In the genomic region with DNA sequence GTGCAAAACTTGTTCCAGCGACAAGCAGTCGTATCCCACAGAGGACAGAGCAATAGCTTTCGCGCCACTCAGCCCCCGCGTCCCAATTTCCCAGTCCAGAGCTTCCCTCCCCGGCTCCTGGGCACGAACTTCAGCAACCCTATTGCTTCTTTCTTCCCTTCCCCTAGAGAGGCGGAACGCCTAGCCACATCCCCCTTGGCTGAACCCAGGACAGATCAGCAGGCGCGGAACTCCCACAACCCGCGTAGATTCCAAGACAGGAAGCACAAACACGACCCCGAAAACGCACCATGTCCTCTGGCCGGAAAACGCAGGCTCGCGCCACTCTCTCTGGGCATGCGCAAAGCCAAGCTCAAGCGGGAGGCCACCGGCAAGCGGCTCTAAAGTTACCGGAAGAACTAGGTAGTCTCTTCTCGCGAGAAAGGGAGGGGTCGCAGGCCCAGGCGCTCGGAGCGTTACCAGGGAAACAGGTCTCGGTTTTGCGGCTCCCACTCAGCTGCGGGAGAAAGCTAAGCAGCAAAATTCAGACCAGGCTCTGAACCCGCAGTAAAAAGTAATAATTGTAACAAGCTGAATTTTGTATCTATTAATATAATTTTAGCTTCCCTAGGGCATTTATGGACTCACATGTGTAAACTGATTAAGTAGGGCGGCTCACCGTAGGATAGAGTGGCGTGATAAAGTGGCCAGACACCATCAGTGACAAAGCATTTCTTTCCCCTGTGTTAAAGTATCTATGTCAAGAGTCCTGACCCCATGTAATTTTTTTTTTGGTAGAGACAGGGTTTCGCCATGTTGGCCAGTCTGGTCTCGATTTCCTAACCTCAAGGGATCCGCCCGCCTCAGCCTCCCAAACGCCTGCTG, we compare ENCODE assay signal across 8 cellular contexts. TPM values are rescaled to one million over a fixed set of nuclear protein-coding genes. Genes with fewer than 3 reads are reported as not detected.
DNase-seq lines count a peak whose midpoint lies in the region; ATAC-seq and TF ChIP-seq lines count a peak whose summit lies in the region.

TMEM209 (minus strand) TSS at position 323 of the 864 bp plus-strand sequence; CDS start at position 292, 31 bp downstream.

- intact Hi-C loops in mammary epithelial cell (cut with micrococcal nuclease): loop anchor here (2.0 to 10.0 kb wide), 4 partner anchors 72 to 159 kb away; partner anchors contain the start of genes CPA4 and KLHDC10

- in situ Hi-C loops in ACHN (cut with HindIII; ENCODE audit: low pct_ligation_motif_present, low pct_unique_long_range_greater_than_20kb, low sequenced_read_pairs): no loop called here
- in situ Hi-C loops in mammary epithelial cell (cut with MboI; ENCODE audit: low sequenced_read_pairs in 2 of 2): no loop called here

- no peaks in the 10 kb centered on the region for H3K9me3 ChIP-seq in WERI-Rb-1 (ENCODE audit: severe bottlenecking)
- no peaks in the 10 kb centered on the region for H3K9me3 ChIP-seq in mammary epithelial cell (replicated peaks; ENCODE audit: insufficient read depth, low read length)
- no peaks in the 10 kb centered on the region for H3K9me3 ChIP-seq in iPS-20b (ENCODE audit: insufficient read depth, low read depth, low read length)

- H3K36me3 ChIP-seq in WERI-Rb-1 (peaks cover 30% of the 10 kb centered on the region), mammary epithelial cell (ENCODE audit: insufficient read depth, low read length) (peaks cover 23% of the 10 kb centered on the region), iPS-20b (ENCODE audit: insufficient read depth, low read depth, low read length) (peaks cover 36% of the 10 kb centered on the region)

- TSS peak; percentile 83 for BruUV-seq in mammary epithelial cell (replicated peaks; lab: Mats Ljungman, UMichigan)

- H3K4me1 ChIP-seq in mammary epithelial cell (ENCODE audit: insufficient read depth, low read length): peaks cover 8% of the 10 kb centered on the region
- no peaks in the 10 kb centered on the region; the same call in 1 of the 2 replicates for H3K4me1 ChIP-seq in iPS-20b (ENCODE audit: insufficient read depth, low read length)

- H3K9ac ChIP-seq in mammary epithelial cell (ENCODE audit: insufficient read depth, low read length): peak within 1 kb of the TSS; percentile 98
- H3K9ac ChIP-seq in iPS-20b (ENCODE audit: low read depth, low read length): peak within 1 kb of the TSS; percentile 96

- dilution Hi-C loops in mammary epithelial cell (cut with HindIII; ENCODE audit: low sequenced_read_pairs): no loop called here

- peak within 1 kb of the TSS; percentile 92 for H2AFZ ChIP-seq in mammary epithelial cell (ENCODE audit: low read depth, low read length)

- H3K79me2 ChIP-seq in mammary epithelial cell (ENCODE audit: insufficient read depth, low read length): peaks cover 20% of the 10 kb centered on the region

- DNase-seq in ACHN (peak; percentile 100), NCI-H2227 (lab: John Stamatoyannopoulos, UW; ENCODE audit: unreplicated experiment) (peak; percentile 100), WERI-Rb-1 (peak; percentile 98), mammary epithelial cell (peak; percentile 93)

- H3K27me3 ChIP-seq in WERI-Rb-1 (ENCODE audit: insufficient read depth, low read depth, severe bottlenecking) (no peaks in the 10 kb centered on the region), mammary epithelial cell (ENCODE audit: insufficient read depth, low read length) (no peaks in the 10 kb centered on the region), iPS-20b (ENCODE audit: insufficient read depth, low read length) (no peaks in the 10 kb centered on the region)

- H4K20me1 ChIP-seq in mammary epithelial cell (ENCODE audit: insufficient read depth, low read length): no peaks in the 10 kb centered on the region

- H3K4me3 ChIP-seq in WERI-Rb-1 (ENCODE audit: low read depth, low read length) (peak within 1 kb of the TSS; percentile 59), mammary epithelial cell (replicated peaks in 1 of 3; ENCODE audit: insufficient read depth in 1 of 3, low read depth in 2 of 3, low read length in 3 of 3) (peak within 1 kb of the TSS; percentile 91 to 94 (median 91)), iPS-20b (ENCODE audit: low read length) (peak within 1 kb of the TSS; percentile 89), skin epidermis (peak within 1 kb of the TSS; percentile 56 to 77 (median 69))

- peak within 1 kb of the TSS; percentile 82 for H3K4me2 ChIP-seq in mammary epithelial cell (ENCODE audit: insufficient read depth, low read depth, low read length)

- CTCF ChIA-PET in mammary epithelial cell (lab: Charles Lee; ENCODE audit: low non-redundant PET): interaction anchor here (0.6 kb wide), 1 partner anchor 99 kb away, joined by 3 read pairs; no protein-coding TSS in a partner anchor

- ATAC-seq in GM18873 (IDR thresholded peaks at IDR 0.05; ENCODE audit: low FRiP score, unreplicated experiment) (peak; percentile 92), HG03139 (IDR thresholded peaks at IDR 0.05; ENCODE audit: unreplicated experiment) (peak; percentile 96)

- TF ChIP-seq CTCF in WERI-Rb-1 (IDR thresholded peaks at IDR 0.05; ENCODE audit: low read depth, low read length) (no peak), mammary epithelial cell (conservative IDR thresholded peaks at IDR 0.05 in 1 of 2, IDR thresholded peaks at IDR 0.05 in 1 of 2; ENCODE audit: extremely low read depth in 1 of 2, insufficient read depth in 1 of 2, low read depth in 1 of 2, low read length in 2 of 2) (no peak)

- H3K27ac ChIP-seq in WERI-Rb-1: peak within 1 kb of the TSS; percentile 93
- peak within 1 kb of the TSS; percentile 89 for H3K27ac ChIP-seq in mammary epithelial cell (ENCODE audit: insufficient read depth, low read depth, low read length)
- peak within 1 kb of the TSS; percentile 78 for H3K27ac ChIP-seq in iPS-20b (ENCODE audit: low read length)
- H3K27ac ChIP-seq in skin epidermis: peak within 1 kb of the TSS; percentile 48 to 96 (median 89)

- 9% methylated on average over 40 of the region's 44 CpGs for WGBS in mammary epithelial cell (ENCODE audit: low coverage, missing lambda C conversion rate)

RNA-seq across cellular contexts. Expression of gene TMEM209, which starts in this region (rescaled TPM):
- 10 to 100 TPM; 23.6 to 24.3 TPM for total RNA-seq in mammary epithelial cell
- polyA plus RNA-seq in mammary epithelial cell: 24.3 TPM
- 28.3 TPM for polyA minus RNA-seq in mammary epithelial cell

Comparison
In these comparisons a context has a peak if more than half of its experiments do, and no peak if none do; other contexts are left out.
1. Peak in every context shown above with its lines: DNase-seq, ATAC-seq, H3K4me3 ChIP-seq and H3K27ac ChIP-seq.